Comparison of ENCODE assay signal across 1 cellular context in the genomic region with DNA sequence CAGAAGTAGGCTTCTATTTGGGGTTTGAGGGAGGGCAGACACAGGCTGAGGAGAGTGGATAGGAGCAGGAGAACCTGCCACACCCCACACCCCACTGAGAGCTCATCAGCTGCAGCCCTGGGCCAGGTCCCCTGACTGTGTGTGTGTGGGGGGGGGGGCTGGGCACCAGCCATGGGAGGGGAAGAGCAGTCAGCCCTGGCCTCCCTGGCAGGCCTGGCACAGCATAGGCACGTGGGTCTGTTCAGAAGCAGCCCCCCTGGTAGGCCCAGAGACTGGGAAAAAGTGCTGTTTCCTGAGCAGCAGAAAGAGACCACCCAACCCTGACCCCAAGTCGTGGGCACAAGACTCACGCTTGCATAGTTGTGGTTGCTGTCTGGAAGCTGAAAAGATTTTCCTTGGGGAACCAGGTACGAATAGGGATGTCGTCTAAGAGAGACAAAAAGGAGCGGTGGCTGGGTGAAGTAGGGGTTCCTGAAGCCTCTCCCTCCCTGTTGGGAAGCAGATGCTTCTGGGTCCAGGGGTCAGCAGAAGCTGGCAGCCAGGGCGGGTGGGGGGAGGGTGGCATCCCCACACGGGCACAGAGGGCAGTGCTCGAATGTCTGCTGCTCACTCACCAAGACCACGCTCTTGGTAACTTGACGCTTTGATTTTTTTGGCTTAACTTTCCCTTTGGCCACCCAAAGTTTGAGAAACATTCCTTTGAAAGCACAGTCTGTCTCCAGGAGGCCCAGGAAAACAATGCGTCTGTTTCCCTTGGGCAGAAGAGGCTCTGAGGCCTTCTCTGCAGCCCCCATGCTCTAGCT.
TF ChIP-seq lines count a peak whose summit lies in the region.

No MANE protein-coding gene starts in this region.

TF ChIP-seq in GM12878, 131 proteins besides CTCF, POLR2A, EP300 and RAD21:
- TF ChIP-seq POLR2AphosphoS5 (IDR thresholded peaks at IDR 0.05; ENCODE audit: low read length): 0 out of 2 replicates have a peak, but pooled peaks have one; percentile 13
- TF ChIP-seq CBFB (IDR thresholded peaks at IDR 0.05; ENCODE audit: low read depth): no peak
